In genomic region chr12:62793256-62794217, GRCh38 we compare ENCODE assay signal across 8 cellular contexts.
A peak's percentile ranks its signal among the peaks of the same experiment; 100 is the strongest.
DNase-seq lines count a peak whose midpoint lies in the region; ATAC-seq, FAIRE-seq and TF ChIP-seq lines count a peak whose summit lies in the region.

No MANE protein-coding gene starts in this region.

- no peaks in the 10 kb centered on the region for H3K4me1 ChIP-seq in kidney (ENCODE audit: control insufficient read depth in 1 of 2, insufficient read depth in 1 of 2, low read depth in 1 of 2, low read length in 2 of 2)

- TF ChIP-seq CTCF in GM12864 (IDR thresholded peaks at IDR 0.05; ENCODE audit: low read depth, low read length, missing control alignments) (peak; percentile 92), WI38 (IDR thresholded peaks at IDR 0.05; ENCODE audit: low read depth, low read length) (peak; percentile 90), kidney (IDR thresholded peaks at IDR 0.05; ENCODE audit: borderline replicate concordance, extremely low read depth, insufficient read depth) (peak; percentile 96)

- intact Hi-C loops in kidney (cut with DNase I): loop anchor here (10.0 kb wide), 1 partner anchor 359 kb away; no protein-coding TSS in a partner anchor

- peak; percentile 62 for ATAC-seq in HG02938 (IDR thresholded peaks at IDR 0.05; ENCODE audit: unreplicated experiment)
- ATAC-seq in GM21360 (IDR thresholded peaks at IDR 0.05; ENCODE audit: unreplicated experiment): no peak

- no peak overlapping the region for H3K9ac ChIP-seq in kidney (ENCODE audit: low read length in 2 of 2)

- peak overlapping the region in 1 of 2 donors; percentile 14 for H3K27ac ChIP-seq in kidney (ENCODE audit: low read depth in 2 of 2, low read length in 2 of 2)

- H3K4me3 ChIP-seq in GM12864 (ENCODE audit: low read depth, low read length) (no peak overlapping the region), WI38 (ENCODE audit: low read depth, low read length) (no peak overlapping the region), kidney (ENCODE audit: low read length in 2 of 2) (no peak overlapping the region)

- no peaks in the 10 kb centered on the region for H3K36me3 ChIP-seq in kidney (ENCODE audit: control insufficient read depth in 1 of 2, insufficient read depth in 2 of 2, low read length in 2 of 2)

- FAIRE-seq in kidney (lab: Jason Lieb, UNC): peak; percentile 93

- DNase-seq in GM12864 (ENCODE audit: low read depth) (no peak), NCI-H2171 treated with DMSO at 0.1 percent for 48 hours (lab: John Stamatoyannopoulos, UW) (peak; percentile 95), kidney (peak; percentile 89)
- DNase-seq in central memory CD4-positive, alpha-beta T cell: peak; percentile 56
- peak; percentile 39 to 69 for DNase-seq in stimulated activated CD4-positive, alpha-beta T cell treated with anti-CD3 and anti-CD28 coated beads, Interleukin-1b, Interleukin-23, amount 100 ng/mL, for 1 hour (ENCODE audit: low read depth in 2 of 2)

- no peaks in the 10 kb centered on the region for H3K9me3 ChIP-seq in kidney (ENCODE audit: control insufficient read depth in 1 of 2, low read length in 2 of 2)
